In genomic region chr1:167714851-167715652, GRCh38 we compare ENCODE assay signal across 1 cellular context.
TF ChIP-seq lines count a peak whose summit lies in the region.

No MANE protein-coding gene starts in this region.

TF ChIP-seq in HepG2, 621 proteins besides CTCF, POLR2A, EP300 and RAD21 (continued from another document and continues in another):
- TF ChIP-seq, protein P1, sequence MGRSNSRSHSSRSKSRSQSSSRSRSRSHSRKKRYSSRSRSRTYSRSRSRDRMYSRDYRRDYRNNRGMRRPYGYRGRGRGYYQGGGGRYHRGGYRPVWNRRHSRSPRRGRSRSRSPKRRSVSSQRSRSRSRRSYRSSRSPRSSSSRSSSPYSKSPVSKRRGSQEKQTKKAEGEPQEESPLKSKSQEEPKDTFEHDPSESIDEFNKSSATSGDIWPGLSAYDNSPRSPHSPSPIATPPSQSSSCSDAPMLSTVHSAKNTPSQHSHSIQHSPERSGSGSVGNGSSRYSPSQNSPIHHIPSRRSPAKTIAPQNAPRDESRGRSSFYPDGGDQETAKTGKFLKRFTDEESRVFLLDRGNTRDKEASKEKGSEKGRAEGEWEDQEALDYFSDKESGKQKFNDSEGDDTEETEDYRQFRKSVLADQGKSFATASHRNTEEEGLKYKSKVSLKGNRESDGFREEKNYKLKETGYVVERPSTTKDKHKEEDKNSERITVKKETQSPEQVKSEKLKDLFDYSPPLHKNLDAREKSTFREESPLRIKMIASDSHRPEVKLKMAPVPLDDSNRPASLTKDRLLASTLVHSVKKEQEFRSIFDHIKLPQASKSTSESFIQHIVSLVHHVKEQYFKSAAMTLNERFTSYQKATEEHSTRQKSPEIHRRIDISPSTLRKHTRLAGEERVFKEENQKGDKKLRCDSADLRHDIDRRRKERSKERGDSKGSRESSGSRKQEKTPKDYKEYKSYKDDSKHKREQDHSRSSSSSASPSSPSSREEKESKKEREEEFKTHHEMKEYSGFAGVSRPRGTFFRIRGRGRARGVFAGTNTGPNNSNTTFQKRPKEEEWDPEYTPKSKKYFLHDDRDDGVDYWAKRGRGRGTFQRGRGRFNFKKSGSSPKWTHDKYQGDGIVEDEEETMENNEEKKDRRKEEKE (IDR thresholded peaks at IDR 0.05), result no peak
- TF ChIP-seq ZFP90 (CRISPR knock-in tag; IDR thresholded peaks at IDR 0.05; ENCODE audit: borderline replicate concordance) (no peak; the same call in 1 of the 2 replicates), ZNF256 (CRISPR knock-in tag; conservative IDR thresholded peaks at IDR 0.05) (no peak), RFXAP (CRISPR knock-in tag; IDR thresholded peaks at IDR 0.05; ENCODE audit: borderline replicate concordance) (no peak), SKI (IDR thresholded peaks at IDR 0.05; ENCODE audit: partially characterized antibody) (no peak), ZNF503 (CRISPR knock-in tag; IDR thresholded peaks at IDR 0.05) (no peak; the same call in 1 of the 2 replicates), SIX4 (CRISPR knock-in tag; IDR thresholded peaks at IDR 0.05) (no peak), RBFOX2 (IDR thresholded peaks at IDR 0.05; ENCODE audit: low read depth, low read length) (no peak), RXRA (CRISPR knock-in tag; IDR thresholded peaks at IDR 0.05) (no peak), ZNF432 (CRISPR knock-in tag; IDR thresholded peaks at IDR 0.05; ENCODE audit: borderline replicate concordance) (0 out of 2 replicates have a peak, but pooled peaks have one; percentile 26), CC2D1A (CRISPR knock-in tag; IDR thresholded peaks at IDR 0.05) (no peak), ZBTB42 (CRISPR knock-in tag; IDR thresholded peaks at IDR 0.05) (no peak), PITX1 (CRISPR knock-in tag; IDR thresholded peaks at IDR 0.05) (no peak), NR1H2 (CRISPR knock-in tag; IDR thresholded peaks at IDR 0.05; ENCODE audit: borderline replicate concordance, low read depth) (no peak), ZNF562 (CRISPR knock-in tag; IDR thresholded peaks at IDR 0.05; ENCODE audit: borderline replicate concordance) (no peak), ZNF138 (CRISPR knock-in tag; IDR thresholded peaks at IDR 0.05; ENCODE audit: low read depth) (no peak), NR2F6 (IDR thresholded peaks at IDR 0.05) (peak; percentile 53), NR2F6 (CRISPR knock-in tag; IDR thresholded peaks at IDR 0.05) (peak; percentile 66), KLF16 (CRISPR knock-in tag; IDR thresholded peaks at IDR 0.05) (peak in 1 of 2 experiments; percentile 70; a peak in 2 of 4 replicates), ZNF672 (CRISPR knock-in tag; IDR thresholded peaks at IDR 0.05) (no peak), YEATS4 (CRISPR knock-in tag; IDR thresholded peaks at IDR 0.05; ENCODE audit: borderline replicate concordance) (peak; percentile 16; the same call in 1 of the 2 replicates), TEAD3 (CRISPR knock-in tag; optimal IDR thresholded peaks at IDR 0.05; ENCODE audit: borderline replicate concordance) (peak; percentile 83), MTA1 (CRISPR knock-in tag; IDR thresholded peaks at IDR 0.05; ENCODE audit: borderline replicate concordance) (no peak), KDM3A (CRISPR knock-in tag; IDR thresholded peaks at IDR 0.05; ENCODE audit: low read depth) (no peak), ZNF614 (CRISPR knock-in tag; IDR thresholded peaks at IDR 0.05; ENCODE audit: borderline replicate concordance) (peak; percentile 42; the same call in 1 of the 2 replicates), ZNF30 (CRISPR knock-in tag; IDR thresholded peaks at IDR 0.05) (no peak), ZSCAN29 (CRISPR knock-in tag; conservative IDR thresholded peaks at IDR 0.05) (0 out of 2 replicates have a peak, but pooled peaks have one; percentile 4), ZNF512B (CRISPR knock-in tag; IDR thresholded peaks at IDR 0.05; ENCODE audit: borderline replicate concordance) (peak; percentile 72; the same call in 1 of the 2 replicates), SRSF4 (IDR thresholded peaks at IDR 0.05; ENCODE audit: low read depth, low read length, poor library complexity, severe bottlenecking) (no peak), ZNF567 (CRISPR knock-in tag; IDR thresholded peaks at IDR 0.05; ENCODE audit: borderline replicate concordance) (no peak), ZNF598 (CRISPR knock-in tag; IDR thresholded peaks at IDR 0.05; ENCODE audit: borderline replicate concordance) (no peak), ZNF337 (CRISPR knock-in tag; IDR thresholded peaks at IDR 0.05; ENCODE audit: borderline replicate concordance, low read depth) (no peak), ZNF317 (CRISPR knock-in tag; IDR thresholded peaks at IDR 0.05) (no peak), MTF1 (CRISPR knock-in tag; IDR thresholded peaks at IDR 0.05) (no peak), TBL1XR1 (IDR thresholded peaks at IDR 0.05; ENCODE audit: borderline replicate concordance, low read length, partially characterized antibody) (peak; percentile 33), ZSCAN25 (CRISPR knock-in tag; IDR thresholded peaks at IDR 0.05) (no peak), ZNF446 (CRISPR knock-in tag; IDR thresholded peaks at IDR 0.05) (no peak)
- TF ChIP-seq, protein P2, sequence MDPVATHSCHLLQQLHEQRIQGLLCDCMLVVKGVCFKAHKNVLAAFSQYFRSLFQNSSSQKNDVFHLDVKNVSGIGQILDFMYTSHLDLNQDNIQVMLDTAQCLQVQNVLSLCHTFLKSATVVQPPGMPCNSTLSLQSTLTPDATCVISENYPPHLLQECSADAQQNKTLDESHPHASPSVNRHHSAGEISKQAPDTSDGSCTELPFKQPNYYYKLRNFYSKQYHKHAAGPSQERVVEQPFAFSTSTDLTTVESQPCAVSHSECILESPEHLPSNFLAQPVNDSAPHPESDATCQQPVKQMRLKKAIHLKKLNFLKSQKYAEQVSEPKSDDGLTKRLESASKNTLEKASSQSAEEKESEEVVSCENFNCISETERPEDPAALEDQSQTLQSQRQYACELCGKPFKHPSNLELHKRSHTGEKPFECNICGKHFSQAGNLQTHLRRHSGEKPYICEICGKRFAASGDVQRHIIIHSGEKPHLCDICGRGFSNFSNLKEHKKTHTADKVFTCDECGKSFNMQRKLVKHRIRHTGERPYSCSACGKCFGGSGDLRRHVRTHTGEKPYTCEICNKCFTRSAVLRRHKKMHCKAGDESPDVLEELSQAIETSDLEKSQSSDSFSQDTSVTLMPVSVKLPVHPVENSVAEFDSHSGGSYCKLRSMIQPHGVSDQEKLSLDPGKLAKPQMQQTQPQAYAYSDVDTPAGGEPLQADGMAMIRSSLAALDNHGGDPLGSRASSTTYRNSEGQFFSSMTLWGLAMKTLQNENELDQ (CRISPR knock-in tag; IDR thresholded peaks at IDR 0.05; ENCODE audit: borderline replicate concordance), result peak; percentile 67; the same call in 1 of the 2 replicates
- TF ChIP-seq, protein P3, sequence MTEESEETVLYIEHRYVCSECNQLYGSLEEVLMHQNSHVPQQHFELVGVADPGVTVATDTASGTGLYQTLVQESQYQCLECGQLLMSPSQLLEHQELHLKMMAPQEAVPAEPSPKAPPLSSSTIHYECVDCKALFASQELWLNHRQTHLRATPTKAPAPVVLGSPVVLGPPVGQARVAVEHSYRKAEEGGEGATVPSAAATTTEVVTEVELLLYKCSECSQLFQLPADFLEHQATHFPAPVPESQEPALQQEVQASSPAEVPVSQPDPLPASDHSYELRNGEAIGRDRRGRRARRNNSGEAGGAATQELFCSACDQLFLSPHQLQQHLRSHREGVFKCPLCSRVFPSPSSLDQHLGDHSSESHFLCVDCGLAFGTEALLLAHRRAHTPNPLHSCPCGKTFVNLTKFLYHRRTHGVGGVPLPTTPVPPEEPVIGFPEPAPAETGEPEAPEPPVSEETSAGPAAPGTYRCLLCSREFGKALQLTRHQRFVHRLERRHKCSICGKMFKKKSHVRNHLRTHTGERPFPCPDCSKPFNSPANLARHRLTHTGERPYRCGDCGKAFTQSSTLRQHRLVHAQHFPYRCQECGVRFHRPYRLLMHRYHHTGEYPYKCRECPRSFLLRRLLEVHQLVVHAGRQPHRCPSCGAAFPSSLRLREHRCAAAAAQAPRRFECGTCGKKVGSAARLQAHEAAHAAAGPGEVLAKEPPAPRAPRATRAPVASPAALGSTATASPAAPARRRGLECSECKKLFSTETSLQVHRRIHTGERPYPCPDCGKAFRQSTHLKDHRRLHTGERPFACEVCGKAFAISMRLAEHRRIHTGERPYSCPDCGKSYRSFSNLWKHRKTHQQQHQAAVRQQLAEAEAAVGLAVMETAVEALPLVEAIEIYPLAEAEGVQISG (CRISPR knock-in tag; IDR thresholded peaks at IDR 0.05), result peak; percentile 83
- TF ChIP-seq, protein P4, sequence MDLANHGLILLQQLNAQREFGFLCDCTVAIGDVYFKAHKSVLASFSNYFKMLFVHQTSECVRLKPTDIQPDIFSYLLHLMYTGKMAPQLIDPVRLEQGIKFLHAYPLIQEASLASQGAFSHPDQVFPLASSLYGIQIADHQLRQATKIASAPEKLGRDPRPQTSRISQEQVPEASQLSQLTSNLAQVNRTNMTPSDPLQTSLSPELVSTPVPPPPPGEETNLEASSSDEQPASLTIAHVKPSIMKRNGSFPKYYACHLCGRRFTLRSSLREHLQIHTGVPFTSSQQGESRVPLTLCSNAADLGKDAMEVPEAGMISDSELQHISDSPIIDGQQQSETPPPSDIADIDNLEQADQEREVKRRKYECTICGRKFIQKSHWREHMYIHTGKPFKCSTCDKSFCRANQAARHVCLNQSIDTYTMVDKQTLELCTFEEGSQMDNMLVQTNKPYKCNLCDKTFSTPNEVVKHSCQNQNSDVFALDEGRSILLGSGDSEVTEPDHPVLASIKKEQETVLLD (CRISPR knock-in tag; IDR thresholded peaks at IDR 0.05; ENCODE audit: low read depth), result no peak
- TF ChIP-seq, protein P5, sequence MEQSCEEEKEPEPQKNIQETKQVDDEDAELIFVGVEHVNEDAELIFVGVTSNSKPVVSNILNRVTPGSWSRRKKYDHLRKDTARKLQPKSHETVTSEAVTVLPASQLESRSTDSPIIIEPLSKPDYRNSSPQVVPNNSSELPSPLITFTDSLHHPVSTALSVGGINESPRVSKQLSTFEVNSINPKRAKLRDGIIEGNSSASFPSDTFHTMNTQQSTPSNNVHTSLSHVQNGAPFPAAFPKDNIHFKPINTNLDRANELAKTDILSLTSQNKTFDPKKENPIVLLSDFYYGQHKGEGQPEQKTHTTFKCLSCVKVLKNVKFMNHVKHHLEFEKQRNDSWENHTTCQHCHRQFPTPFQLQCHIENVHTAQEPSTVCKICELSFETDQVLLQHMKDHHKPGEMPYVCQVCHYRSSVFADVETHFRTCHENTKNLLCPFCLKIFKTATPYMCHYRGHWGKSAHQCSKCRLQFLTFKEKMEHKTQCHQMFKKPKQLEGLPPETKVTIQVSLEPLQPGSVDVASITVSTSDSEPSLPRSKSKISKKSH (CRISPR knock-in tag; IDR thresholded peaks at IDR 0.05; ENCODE audit: borderline replicate concordance), result no peak
- TF ChIP-seq, protein P6, sequence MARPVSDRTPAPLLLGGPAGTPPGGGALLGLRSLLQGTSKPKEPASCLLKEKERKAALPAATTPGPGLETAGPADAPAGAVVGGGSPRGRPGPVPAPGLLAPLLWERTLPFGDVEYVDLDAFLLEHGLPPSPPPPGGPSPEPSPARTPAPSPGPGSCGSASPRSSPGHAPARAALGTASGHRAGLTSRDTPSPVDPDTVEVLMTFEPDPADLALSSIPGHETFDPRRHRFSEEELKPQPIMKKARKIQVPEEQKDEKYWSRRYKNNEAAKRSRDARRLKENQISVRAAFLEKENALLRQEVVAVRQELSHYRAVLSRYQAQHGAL (CRISPR knock-in tag; IDR thresholded peaks at IDR 0.05; ENCODE audit: not compliant biosample characterization), result no peak
